Comparison of ENCODE assay signal across 18 cellular contexts in genomic region chr11:91133361-91133760, GRCh38.
"Had no signal": no experiment of that assay in that cellular context is flagged by ENCODE, and none has a peak within 500 bp of the region (broad histone marks: within the 10 kb centered on the region; RNA-seq: fewer than 3 reads in every experiment).

No MANE protein-coding gene starts in this region.

- H3K27me3 ChIP-seq: breast epithelium, heart right ventricle, ovary, right lobe of liver, testis, upper lobe of right lung had no signal

- H3K4me1 ChIP-seq: breast epithelium, right lobe of liver, testis, upper lobe of right lung had no signal

- ATAC-seq: naive thymus-derived CD8-positive, alpha-beta T cell; right lobe of liver; stimulated activated effector memory CD8-positive, alpha-beta T cell treated with anti-CD3 and anti-CD28 coated beads, Interleukin-12 subunit alpha, Interleukin-12 subunit beta, amount 100 ng/mL, for 72 hours; upper lobe of right lung had no signal

- H3K36me3 ChIP-seq: breast epithelium, heart right ventricle, ovary, right lobe of liver, upper lobe of right lung had no signal

- H3K4me3 ChIP-seq: breast epithelium, heart right ventricle, ovary, right lobe of liver, testis, upper lobe of right lung had no signal

- H3K27ac ChIP-seq: breast epithelium, epithelial cell of prostate, heart right ventricle, ovary, right lobe of liver, testis, upper lobe of right lung, VCaP had no signal

- DNase-seq: activated CD4-positive, alpha-beta T cell treated with anti-CD3 and anti-CD28 coated beads for 1 hour; activated T-cell treated with anti-CD3 and anti-CD28 coated beads for 4 hours; amniotic stem cell; cerebellar nuclear complex; dermis blood vessel endothelial cell; heart right ventricle; immature natural killer cell; mesenchymal stem cell; naive thymus-derived CD8-positive, alpha-beta T cell; ovary; right lobe of liver; stimulated activated CD4-positive, alpha-beta T cell treated with anti-CD3 and anti-CD28 coated beads, Interleukin-4, amount 100 ng/mL, for 24 hours; testis; upper lobe of right lung had no signal

- H3K9me3 ChIP-seq: breast epithelium, heart right ventricle, ovary, right lobe of liver, testis, upper lobe of right lung had no signal
